32 cellular contexts compared by ENCODE assay signal in genomic region chr15:101399431-101399830, GRCh38.
"Had no signal": no experiment of that assay in that cellular context is flagged by ENCODE, and none has a peak within 500 bp of the region (broad histone marks: within the 10 kb centered on the region; RNA-seq: fewer than 3 reads in every experiment).

No MANE protein-coding gene starts in this region.

- H3K9me3 ChIP-seq: ascending aorta, breast epithelium, esophagus muscularis mucosa, gastrocnemius medialis, heart left ventricle had no signal

- H3K27ac ChIP-seq: ascending aorta, breast epithelium, cardiac muscle cell, coronary artery, dorsolateral prefrontal cortex, esophagus muscularis mucosa, foreskin keratinocyte, gastrocnemius medialis, heart left ventricle had no signal

- H3K36me3 ChIP-seq: ascending aorta, breast epithelium, cardiac muscle cell had no signal

- H3K27me3 ChIP-seq: ascending aorta, breast epithelium, cardiac muscle cell, foreskin keratinocyte, gastrocnemius medialis had no signal

- H3K4me3 ChIP-seq: ascending aorta, breast epithelium, cardiac muscle cell, coronary artery, dorsolateral prefrontal cortex, esophagus muscularis mucosa, gastrocnemius medialis, heart left ventricle had no signal

- DNase-seq: activated CD4-positive, alpha-beta T cell treated with anti-CD3 and anti-CD28 coated beads for 36 hours; activated CD4-positive, alpha-beta T cell treated with anti-CD3 and anti-CD28 coated beads, Interleukin-2, amount 10 ng/mL, durations not matched to agents 24 days and 14 days; activated CD4-positive, alpha-beta T cell treated with anti-CD3 and anti-CD28 coated beads, Interleukin-2, amount 50 U/mL, for 4 hours; activated CD4-positive, CD25-positive, alpha-beta regulatory T cell; activated CD4-positive, CD25-positive, alpha-beta regulatory T cell treated with anti-CD3 and anti-CD28 coated beads, Interleukin-2, amount 50 U/mL, for 72 hours; activated CD8-positive, alpha-beta memory T cell treated with anti-CD3 and anti-CD28 coated beads, Interleukin-2, amount 10 ng/mL, durations not matched to agents 7 days and 5 days; activated CD8-positive, alpha-beta memory T cell treated with anti-CD3 and anti-CD28 coated beads, Interleukin-2, amount 50 U/mL, for 4 hours; activated CD8-positive, alpha-beta T cell treated with anti-CD3 and anti-CD28 coated beads for 36 hours; activated gamma-delta T cell; activated naive CD4-positive, alpha-beta T cell; activated naive CD4-positive, alpha-beta T cell treated with anti-CD3 and anti-CD28 coated beads, Interleukin-2, amount 10 ng/mL, durations not matched to agents 7 days and 5 days; activated naive CD8-positive, alpha-beta T cell treated with anti-CD3 and anti-CD28 coated beads, Interleukin-2, amount 10 ng/mL, durations not matched to agents 7 days and 5 days; activated T-cell treated with anti-CD3 and anti-CD28 coated beads for 4 hours; activated T-cell treated with anti-CD3 and anti-CD28 coated beads, Interleukin-2, amount 50 U/mL, for 24 hours; activated T-cell treated with anti-CD3 and anti-CD28 coated beads, Interleukin-2, amount 50 U/mL, for 72 hours; central memory CD4-positive, alpha-beta T cell; cerebellar nuclear complex; dorsolateral prefrontal cortex; effector CD4-positive, alpha-beta T cell; effector memory CD8-positive, alpha-beta T cell; erythroblast; foreskin keratinocyte; gastrocnemius medialis; glutamatergic neuron; heart left ventricle; T-helper 2 cell had no signal

- ATAC-seq: activated CD4-positive, alpha-beta T cell treated with anti-CD3 and anti-CD28 coated beads for 36 hours; activated CD8-positive, alpha-beta memory T cell treated with anti-CD3 and anti-CD28 coated beads, Interleukin-2, amount 10 ng/mL, durations not matched to agents 7 days and 5 days; activated CD8-positive, alpha-beta T cell treated with anti-CD3 and anti-CD28 coated beads for 36 hours; activated naive CD4-positive, alpha-beta T cell treated with anti-CD3 and anti-CD28 coated beads, Interleukin-2, amount 50 U/mL, for 72 hours; activated T-cell treated with anti-CD3 and anti-CD28 coated beads, Interleukin-2, amount 50 U/mL, for 72 hours; effector memory CD8-positive, alpha-beta T cell; foreskin keratinocyte; gastrocnemius medialis; heart left ventricle had no signal

- H3K4me1 ChIP-seq: ascending aorta, breast epithelium, esophagus muscularis mucosa, foreskin keratinocyte, gastrocnemius medialis, heart left ventricle had no signal
